16 cellular contexts compared by ENCODE assay signal in the genomic region with DNA sequence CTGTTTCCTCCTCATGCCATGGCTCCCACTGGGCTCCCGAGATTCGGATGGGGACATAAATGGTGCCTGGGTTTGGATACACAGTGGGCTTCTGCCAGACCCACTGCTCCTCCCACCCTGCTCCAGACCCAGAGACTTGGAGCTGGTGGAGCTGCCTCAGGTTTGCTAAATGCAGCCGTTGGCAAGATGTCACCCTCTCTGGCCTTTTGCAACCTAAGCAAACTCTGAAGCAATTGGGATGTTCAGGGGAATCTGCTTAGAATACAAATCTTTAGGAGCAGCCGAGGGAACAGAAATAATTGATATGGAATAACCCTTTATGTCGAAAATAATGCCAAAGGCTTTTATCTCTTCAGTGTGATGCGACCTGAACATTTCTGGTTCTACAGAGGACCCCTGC. TPM values are rescaled to one million over a fixed set of nuclear protein-coding genes. Genes with fewer than 3 reads are reported as not detected.
"Had no signal": no experiment of that assay in that cellular context is flagged by ENCODE, and none has a peak within 500 bp of the region (broad histone marks: within the 10 kb centered on the region; RNA-seq: fewer than 3 reads in every experiment).

No MANE protein-coding gene starts in this region.

- H3K9me3 ChIP-seq: ascending aorta, psoas muscle, right lobe of liver had no signal

- H3K4me1 ChIP-seq: right lobe of liver had no signal

- DNase-seq: activated CD4-positive, alpha-beta T cell treated with anti-CD3 and anti-CD28 coated beads, Interleukin-2, amount 50 U/mL, for 48 hours; activated naive CD4-positive, alpha-beta T cell treated with anti-CD3 and anti-CD28 coated beads for 36 hours; activated naive CD8-positive, alpha-beta T cell treated with anti-CD3 and anti-CD28 coated beads, Interleukin-2, amount 50 U/mL, for 24 hours; dorsolateral prefrontal cortex; endodermal cell; erythroblast; glutamatergic neuron; occipital lobe; psoas muscle; right lobe of liver; upper lobe of left lung had no signal

- H3K4me3 ChIP-seq: ascending aorta, cardiac muscle cell, dorsolateral prefrontal cortex, psoas muscle, right lobe of liver, upper lobe of left lung had no signal

- H3K27me3 ChIP-seq: ascending aorta, cardiac muscle cell, dorsolateral prefrontal cortex, right lobe of liver, upper lobe of left lung had no signal

- H3K27ac ChIP-seq: ascending aorta, cardiac muscle cell, dorsolateral prefrontal cortex, psoas muscle, right lobe of liver, VCaP had no signal

- H3K36me3 ChIP-seq: cardiac muscle cell, right lobe of liver, upper lobe of left lung had no signal

RNA-seq across cellular contexts. Expression of a gene that starts 33.4 kb away (rescaled TPM):
- total RNA-seq: activated T-helper 2 cell treated with anti-CD3 and anti-CD28 coated beads, Interferon-gamma antibody, Interleukin-2, Interleukin-4, amounts not matched to agents 10 μg/mL and 5 μg/mL and 100 μg/mL, durations not matched to agents 14 hours and 24 hours and 36 hours; T-helper 1 cell treated with Interleukin-12 subunit alpha and Interleukin-12 subunit beta and Interleukin-4 antibody, amounts not matched to agents 30 ng/mL and 1 ng/mL, for 36 hours had no signal
